Comparison of ENCODE assay signal across 28 cellular contexts in genomic region chr1:51359860-51360259, GRCh38. TPM values are rescaled to one million over a fixed set of nuclear protein-coding genes. Genes with fewer than 3 reads are reported as not detected.
DNase-seq lines count a peak whose midpoint lies in the region; ATAC-seq and TF ChIP-seq lines count a peak whose summit lies in the region.
"Had no signal": no experiment of that assay in that cellular context is flagged by ENCODE, and none has a peak within 500 bp of the region (broad histone marks: within the 10 kb centered on the region; RNA-seq: fewer than 3 reads in every experiment).

No MANE protein-coding gene starts in this region.

- H3K36me3 ChIP-seq in osteoblast (ENCODE audit: insufficient read depth, low read length), result peaks cover 3% of the 10 kb centered on the region
- H3K36me3 ChIP-seq: BE2C had no signal

- intact Hi-C loops in left colon (cut with DNase I, micrococcal nuclease), result no loop called here

- no peaks in the 10 kb centered on the region for H3K79me2 ChIP-seq in osteoblast (ENCODE audit: insufficient read depth, low read length)

- no peak overlapping the region for H3K27ac ChIP-seq in osteoblast (ENCODE audit: low read depth, low read length)
- H3K27ac ChIP-seq: 22Rv1, A549, BLaER1, C4-2B had no signal

- H3K4me1 ChIP-seq in osteoblast (ENCODE audit: insufficient read depth, low read length), result no peaks in the 10 kb centered on the region
- H3K4me1 ChIP-seq: A549, BE2C, Caco-2 had no signal

- peak; percentile 51 for ATAC-seq in left colon
- ATAC-seq: A549; CD8-positive, alpha-beta T cell had no signal

- no peak for TF ChIP-seq CTCF in osteoblast (IDR thresholded peaks at IDR 0.05; ENCODE audit: extremely low read depth, low read depth, low read length)

- H3K4me3 ChIP-seq in osteoblast (ENCODE audit: insufficient read depth, low read length), result no peak overlapping the region
- H3K4me3 ChIP-seq: A549; BLaER1; BLaER1 treated with 17β-estradiol and CSF1 and Interleukin-3, amounts not matched to agents 10 nM and 100 nM had no signal

- DNase-seq in left colon (no peak), osteoblast (ENCODE audit: insufficient read length, low spot score, missing footprints) (no peak)
- DNase-seq: 8988T; ACHN; AML-193; BE2C; C1 segment of cervical spinal cord; Caco-2; Calu3; CD4-positive, alpha-beta memory T cell; CD4-positive, alpha-beta T cell; CD4-positive, CD25-positive, alpha-beta regulatory T cell; CD8-positive, alpha-beta memory T cell; CD8-positive, alpha-beta T cell; COR-L47; DMS 273 treated with DMSO at 0.1 percent for 48 hours; DMS153; DMS53; DMS79; DMS79 treated with DMSO at 0.1 percent for 48 hours; DND-41; EL had no signal

- H4K20me1 ChIP-seq in osteoblast (ENCODE audit: insufficient read depth, low read length), result no peaks in the 10 kb centered on the region
- H4K20me1 ChIP-seq: BLaER1 had no signal

- no peaks in the 10 kb centered on the region for H3K27me3 ChIP-seq in osteoblast (ENCODE audit: insufficient read depth, low read length)
- H3K27me3 ChIP-seq: BE2C; BLaER1; BLaER1 treated with 17β-estradiol and CSF1 and Interleukin-3, amounts not matched to agents 10 nM and 100 nM had no signal

- no peak overlapping the region for H3K4me2 ChIP-seq in osteoblast (ENCODE audit: insufficient read depth, low read length)
- H3K4me2 ChIP-seq: A549; BLaER1; BLaER1 treated with 17β-estradiol and CSF1 and Interleukin-3, amounts not matched to agents 10 nM and 100 nM had no signal

- no peaks in the 10 kb centered on the region for H3K9me3 ChIP-seq in osteoblast (ENCODE audit: low read depth, low read length)
- H3K9me3 ChIP-seq: A549; BE2C; BLaER1; BLaER1 treated with 17β-estradiol and CSF1 and Interleukin-3, amounts not matched to agents 10 nM and 100 nM; Caco-2 had no signal

- H2AFZ ChIP-seq in osteoblast (ENCODE audit: low read length), result no peak overlapping the region

RNA-seq across cellular contexts. Expression of gene TTC39A, which starts 29.5 kb away (rescaled TPM):
- total RNA-seq in left colon (100 to 1,000 TPM in 1 of 2 donors, 10 to 100 TPM in 1; 80.4 to 114 TPM), osteoblast (0.72 and 0.88 TPM in 2 replicates)
- total RNA-seq: B cell; CD4-positive, alpha-beta memory T cell; CD4-positive, alpha-beta T cell; CD4-positive, CD25-positive, alpha-beta regulatory T cell; CD8-positive, alpha-beta T cell had no signal

Comparison
In these comparisons a context has a peak if more than half of its experiments do, and no peak if none do; other contexts are left out.
1. RNA of gene TTC39A, which starts 29.5 kb away (total RNA-seq): 80.4 to 114 TPM in left colon; 0.72 to 0.88 TPM in osteoblast; every median in the first group is over 10 times any median in the second.